Comparison of ENCODE assay signal across 11 cellular contexts in the genomic region with DNA sequence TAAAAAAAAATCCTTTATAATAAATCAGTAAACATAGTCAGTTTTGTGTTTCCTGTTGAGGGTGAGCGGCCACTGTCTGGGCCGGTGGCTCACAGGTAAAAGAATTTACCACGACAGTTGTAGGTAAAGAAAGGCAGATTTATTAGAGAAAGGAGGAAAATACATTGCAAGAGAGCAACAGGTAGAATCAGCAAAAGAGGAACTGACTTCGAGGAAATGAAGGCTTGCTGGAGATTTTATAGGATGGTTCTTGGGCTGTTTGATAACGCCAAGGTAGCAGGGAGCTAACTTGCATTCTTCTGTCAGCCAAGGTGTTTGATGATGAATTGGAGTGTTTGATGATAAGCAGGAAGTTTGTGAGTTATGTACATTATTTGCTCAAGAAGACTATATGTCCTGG. TPM values are rescaled to one million over a fixed set of nuclear protein-coding genes. Genes with fewer than 3 reads are reported as not detected.
"Had no signal": no experiment of that assay in that cellular context is flagged by ENCODE, and none has a peak within 500 bp of the region (broad histone marks: within the 10 kb centered on the region; RNA-seq: fewer than 3 reads in every experiment).

No MANE protein-coding gene starts in this region.

- H3K27me3 Mint-ChIP-seq: IgD-negative memory B cell had no signal

- H3K4me3 ChIP-seq: GM23338 had no signal

- H3K4me2 ChIP-seq: GM23338 had no signal

- FAIRE-seq: H1, H54, HepG2 had no signal

- H3K27ac ChIP-seq: HL-60 had no signal

- DNase-seq: H9, HCEC 1CT, HFFc6, KG1 had no signal

- H2AFZ ChIP-seq: GM23338 had no signal

- H3K4me3 Mint-ChIP-seq: GM23338, H9, HFFc6, IgD-negative memory B cell had no signal

- H3K27ac Mint-ChIP-seq: GM23338, H9, HFFc6 had no signal

- H3K36me3 Mint-ChIP-seq: IgD-negative memory B cell had no signal

- H3K9me3 Mint-ChIP-seq: GM23338, HFFc6, IgD-negative memory B cell had no signal

- ATAC-seq: GM23338, HepG2 had no signal

RNA-seq across cellular contexts. Expression of gene ZNF157, which starts 2.8 kb away (rescaled TPM):
- total RNA-seq: HepG2, HFFc6, HT1080 had no signal
- polyA plus RNA-seq: HepG2 had no signal
